Comparison of ENCODE assay signal across 11 cellular contexts in the genomic region with DNA sequence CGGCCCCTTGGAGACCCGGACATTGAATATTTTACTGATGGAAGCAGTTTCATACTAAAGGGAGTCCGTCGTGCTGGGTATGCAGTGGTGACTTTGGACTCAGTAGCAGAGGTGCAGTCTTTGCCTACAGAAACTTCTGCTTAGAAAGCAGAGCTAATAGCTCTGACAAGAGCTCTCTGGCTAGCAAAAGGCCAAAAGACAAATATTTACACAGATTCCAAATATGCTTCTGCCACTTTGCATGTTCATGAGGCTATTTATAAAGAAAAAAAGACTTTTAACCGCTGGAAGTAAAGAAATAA. TPM values are rescaled to one million over a fixed set of nuclear protein-coding genes. Genes with fewer than 3 reads are reported as not detected.
A peak's percentile ranks its signal among the peaks of the same experiment; 100 is the strongest.
DNase-seq lines count a peak whose midpoint lies in the region; ATAC-seq, FAIRE-seq and TF ChIP-seq lines count a peak whose summit lies in the region.
"Not testable (repeated sequence)": the region's sequence is repeated elsewhere in the genome, so short reads cannot be mapped to it uniquely, and the experiment has no call there.
"Had no signal": no experiment of that assay in that cellular context is flagged by ENCODE, and none has a peak within 500 bp of the region (broad histone marks: within the 10 kb centered on the region; RNA-seq: fewer than 3 reads in every experiment).

No MANE protein-coding gene starts in this region.

- TF ChIP-seq CTCF in A549 (IDR thresholded peaks at IDR 0.05); IMR-90 (conservative IDR thresholded peaks at IDR 0.05; ENCODE audit: low read depth, low read length); liver (IDR thresholded peaks at IDR 0.05; ENCODE audit: low read depth, low read length, missing input control): not testable (repeated sequence)

- CTCF ChIA-PET in A549 (lab: Yijun Ruan, JAX) = interaction anchor here (0.9 to 1.4 kb wide), 3 partner anchors 11 to 34 kb away, joined by 3 read pairs; no protein-coding TSS in a partner anchor
- CTCF ChIA-PET in IMR-90 (lab: Yijun Ruan, JAX) = not testable (repeated sequence)

- H2BK5ac ChIP-seq in IMR-90 (ENCODE audit: low read depth, low read length, poor library complexity, severe bottlenecking) = not testable (repeated sequence)

- not testable (repeated sequence) for H2AK5ac ChIP-seq in IMR-90 (ENCODE audit: low read depth, low read length)

- dilution Hi-C loops in IMR-90 (cut with HindIII; ENCODE audit: low sequenced_read_pairs, unreplicated experiment) = not testable (repeated sequence)

- not testable (repeated sequence) for H2BK15ac ChIP-seq in IMR-90 (ENCODE audit: low read depth, low read length)

- in situ Hi-C loops in IMR-90 (cut with MboI; ENCODE audit: low sequenced_read_pairs) = loop anchor here (25.0 kb wide), 2 partner anchors 393 to 818 kb away; a partner anchor contains a TSS

- H2AFZ ChIP-seq in IMR-90 (replicated peaks; ENCODE audit: low read length, poor library complexity) = not testable (repeated sequence)

- peak overlapping the region; percentile 27; the same call in 2 of the 3 replicates for H3K4me2 ChIP-seq in A549
- not testable (repeated sequence) for H3K4me2 ChIP-seq in IMR-90 (ENCODE audit: low read depth, low read length)

- H4K91ac ChIP-seq in IMR-90 (ENCODE audit: insufficient read depth, low read depth, low read length) = not testable (repeated sequence)

- peaks cover 23% of the 10 kb centered on the region for H3K4me1 Mint-ChIP-seq in T-helper 17 cell

- not testable (repeated sequence) for ATAC-seq in A549, T-helper 17 cell
- ATAC-seq in IMR-90 (ENCODE audit: low read depth) (peak; percentile 35; the same call in 1 of the 2 replicates), left lobe of liver (peak; percentile 81)

- POLR2A ChIA-PET in A549 (lab: Yijun Ruan, JAX); IMR-90 (lab: Charles Lee; ENCODE audit: unreplicated experiment): not testable (repeated sequence)

- H2BK20ac ChIP-seq in IMR-90 (ENCODE audit: low read depth, low read length) = not testable (repeated sequence)

- not testable (repeated sequence) for TF ChIP-seq RAD21 in A549 (conservative IDR thresholded peaks at IDR 0.05 in 1 of 2, IDR thresholded peaks at IDR 0.05 in 1 of 2); IMR-90 (IDR thresholded peaks at IDR 0.05; ENCODE audit: low read length); liver (IDR thresholded peaks at IDR 0.05)

- H3K56ac ChIP-seq in IMR-90 (ENCODE audit: extremely low read depth, insufficient read depth, low read length) = not testable (repeated sequence)

- not testable (repeated sequence) for H3K4ac ChIP-seq in IMR-90 (ENCODE audit: low read depth, low read length)

- H3K27me3 Mint-ChIP-seq in T-helper 17 cell = not testable (repeated sequence)

- H3K9ac ChIP-seq in IMR-90 (ENCODE audit: low read depth, low read length); liver (ENCODE audit: low read depth in 1 of 2, low read length in 2 of 2): not testable (repeated sequence)

- not testable (repeated sequence) for TF ChIP-seq EP300 in A549 (IDR thresholded peaks at IDR 0.05)

- H3K27me3 ChIP-seq in IMR-90 (ENCODE audit: control insufficient read depth, insufficient read depth, low read length); liver (ENCODE audit: control insufficient read depth in 4 of 4, insufficient read depth in 4 of 4, low read length in 3 of 4): not testable (repeated sequence)

- FAIRE-seq in A549 (lab: Jason Lieb, UNC) = not testable (repeated sequence)

- H3K23ac ChIP-seq in IMR-90 (ENCODE audit: low read depth, low read length) = not testable (repeated sequence)

- H3K4me1 ChIP-seq in A549 = peaks cover 14% of the 10 kb centered on the region
- H3K4me1 ChIP-seq in IMR-90 (ENCODE audit: control insufficient read depth, insufficient read depth, low read length) = not testable (repeated sequence)
- peaks cover 0 to 11% (median 1%) of the 10 kb centered on the region in 4 donors for H3K4me1 ChIP-seq in liver (ENCODE audit: control insufficient read depth in 4 of 4, insufficient read depth in 4 of 4, low read length in 3 of 4)

- H3K4me3 Mint-ChIP-seq in T-helper 17 cell = not testable (repeated sequence)

- H3K18ac ChIP-seq in IMR-90 (ENCODE audit: low read depth, low read length) = not testable (repeated sequence)

- H4K8ac ChIP-seq in IMR-90 (ENCODE audit: low read depth in 2 of 2, low read length in 2 of 2) = not testable (repeated sequence)

- not testable (repeated sequence) for H3K9me1 ChIP-seq in IMR-90 (ENCODE audit: insufficient read depth, low read length)

- not testable (repeated sequence) for H3K36me3 Mint-ChIP-seq in T-helper 17 cell (ENCODE audit: low read depth)

- not testable (repeated sequence) for H3K27ac ChIP-seq in A549; IMR-90 (ENCODE audit: insufficient read depth, low read length); liver (ENCODE audit: low read depth in 1 of 2, low read length in 2 of 2)

- peaks cover 27% of the 10 kb centered on the region for H3K9me3 ChIP-seq in A549
- not testable (repeated sequence) for H3K9me3 ChIP-seq in IMR-90 (ENCODE audit: control insufficient read depth, insufficient read depth, low read length); T-helper 17 cell (ENCODE audit: control insufficient read depth, low read length, poor library complexity, severe bottlenecking); liver (ENCODE audit: control insufficient read depth in 4 of 4, low read length in 3 of 4)

- H3K14ac ChIP-seq in IMR-90 (replicated peaks; ENCODE audit: low read depth, low read length) = not testable (repeated sequence)

- not testable (repeated sequence) for H2AK9ac ChIP-seq in IMR-90 (replicated peaks; ENCODE audit: low read depth, low read length, poor library complexity)

- intact Hi-C loops in IMR-90 (cut with micrococcal nuclease); posterior vena cava (cut with DNase I): not testable (repeated sequence)

- H3K27ac Mint-ChIP-seq in T-helper 17 cell = peak overlapping the region; percentile 79

- not testable (repeated sequence) for H3K4me3 ChIP-seq in A549; IMR-90 (ENCODE audit: insufficient read depth, low read depth, low read length); liver (ENCODE audit: low read depth in 1 of 3, low read length in 3 of 3)

- WGBS in A549 (ENCODE audit: missing lambda C conversion rate) = 73% methylated on average over 5 of the region's 5 CpGs
- 60% methylated on average over 2 of the region's 5 CpGs; no CpG with 5 or more reads in 1 of the 2 experiments for WGBS in IMR-90 (ENCODE audit: extremely low coverage in 2 of 2, insufficient read length in 1 of 2), 2 experiments
- 28% methylated on average over 5 of the region's 5 CpGs for WGBS in liver

- TF ChIP-seq POLR2A in A549 (IDR thresholded peaks at IDR 0.05; ENCODE audit: low read length); IMR-90 (IDR thresholded peaks at IDR 0.05; ENCODE audit: low read depth, low read length): not testable (repeated sequence)

- BruUV-seq in IMR-90 (replicated peaks; lab: Mats Ljungman, UMichigan) = not testable (repeated sequence)

- not testable (repeated sequence) for H2BK120ac ChIP-seq in IMR-90 (ENCODE audit: low read depth, low read length)

- H4K5ac ChIP-seq in IMR-90 (ENCODE audit: low read depth, low read length) = not testable (repeated sequence)

- not testable (repeated sequence) for H3K79me1 ChIP-seq in IMR-90 (ENCODE audit: low read depth in 1 of 2, low read length in 2 of 2)

- H3K36me3 ChIP-seq in IMR-90 (ENCODE audit: control insufficient read depth, insufficient read depth, low read length); liver (ENCODE audit: control insufficient read depth in 4 of 4, insufficient read depth in 3 of 4, low read depth in 1 of 4, low read length in 3 of 4): not testable (repeated sequence)

- not testable (repeated sequence) for DNase-seq in A549 (ENCODE audit: low read depth in 1 of 2, low spot score in 1 of 2); IMR-90; T-helper 17 cell; left lobe of liver (ENCODE audit: low spot score)
- DNase-seq in NCI-H510A treated with DMSO at 0.1 percent for 48 hours (lab: John Stamatoyannopoulos, UW) (peak; percentile 21), posterior vena cava (ENCODE audit: low spot score) (peak; percentile 12)

- not testable (repeated sequence) for H4K20me1 ChIP-seq in IMR-90 (ENCODE audit: insufficient read depth, low read length)

TF ChIP-seq in liver, 16 proteins besides CTCF, POLR2A, EP300 and RAD21:
- TF ChIP-seq HNF4A (conservative IDR thresholded peaks at IDR 0.05) = peak; percentile 71 to 88
- TF ChIP-seq HNF4G (IDR thresholded peaks at IDR 0.05) = peak; percentile 37
- peak; percentile 56 for TF ChIP-seq SP1 (IDR thresholded peaks at IDR 0.05)

RNA-seq across cellular contexts. Expression of a gene that starts 17.6 kb away (rescaled TPM):
- polyA plus RNA-seq in A549 (2011; rRNA removed) (0.03 TPM in 1 of 2 replicates, not detected in the other), A549 (2017; fragmentation: RNase III; extraction: RNeasy Plus Mini Kit Qiagen cat#74134 plus additional on column Dnase treatment) (not detected in 3 replicates), IMR-90 (2012; rRNA removed) (not detected in 2 replicates), liver (under 1 TPM; 0.07 to 0.08 TPM)
- polyA plus RNA-seq in A549 (2012; cell fraction: cytosol; rRNA removed) = not detected in 2 replicates
- 0.01 and 0.02 TPM in 2 replicates for polyA plus RNA-seq in A549 (2012; cell fraction: nucleus; rRNA removed)
- polyA minus RNA-seq in A549 (2011; rRNA and poly(A)+ RNA removed) = 0.15 TPM in 1 of 2 replicates, not detected in the other
- total RNA-seq in IMR-90 (2012; rRNA removed) (not detected in 2 replicates), T-helper 17 cell (100 to 1,000 TPM; 117 to 149 TPM), left lobe of liver (0.33 TPM), liver (1 to 10 TPM in 1 of 2 donors, under 1 TPM in 1; 0.25 to 1.0 TPM), posterior vena cava (under 1 TPM; 0.23 to 0.33 TPM)
- polyA plus RNA-seq in IMR-90 (2012; cell fraction: cytosol; rRNA removed) = not detected in 2 replicates
- polyA plus RNA-seq in IMR-90 (2012; cell fraction: nucleus; rRNA removed; ENCODE audit: low replicate concordance) = not detected in 2 replicates
- total RNA-seq: A172, Daoy, H4 had no signal
- polyA plus RNA-seq: AG04450 had no signal

Comparison
In these comparisons a context has a peak if more than half of its experiments do, and no peak if none do; other contexts are left out.
1. RNA of a gene that starts 17.6 kb away (total RNA-seq): 117 to 149 TPM in T-helper 17 cell; 0.25 to 1.0 TPM in liver, 0.23 to 0.33 TPM in posterior vena cava, 0.33 TPM in left lobe of liver (single experiment) and not detected in IMR-90; every median in the first group is over 10 times any median in the second.